Comparison of ENCODE assay signal across 22 cellular contexts in genomic region chr2:12070581-12070980, GRCh38.
A peak's percentile ranks its signal among the peaks of the same experiment; 100 is the strongest.
DNase-seq lines count a peak whose midpoint lies in the region; ATAC-seq and TF ChIP-seq lines count a peak whose summit lies in the region.
"Had no signal": no experiment of that assay in that cellular context is flagged by ENCODE, and none has a peak within 500 bp of the region (broad histone marks: within the 10 kb centered on the region; RNA-seq: fewer than 3 reads in every experiment).

No MANE protein-coding gene starts in this region.

- H3K4me3 Mint-ChIP-seq in Calu3 (ENCODE audit: low read depth, unreplicated experiment) (no peak overlapping the region), osteocyte (ENCODE audit: unreplicated experiment) (no peak overlapping the region)
- H3K4me3 Mint-ChIP-seq: CD4-positive, CD25-positive, alpha-beta regulatory T cell; naive thymus-derived CD8-positive, alpha-beta T cell had no signal

- H3K9me3 Mint-ChIP-seq in Calu3 (ENCODE audit: low read depth, unreplicated experiment) (no peaks in the 10 kb centered on the region), osteocyte (ENCODE audit: unreplicated experiment) (no peaks in the 10 kb centered on the region)
- H3K9me3 Mint-ChIP-seq: naive thymus-derived CD8-positive, alpha-beta T cell had no signal

- H3K9ac ChIP-seq in adipocyte (ENCODE audit: low read length) = no peak overlapping the region

- TF ChIP-seq CTCF in GM12865 (IDR thresholded peaks at IDR 0.05; ENCODE audit: insufficient read depth, low read depth, low read length, missing control alignments) (no peak), Calu3 (IDR thresholded peaks at IDR 0.05; ENCODE audit: unreplicated experiment) (no peak), osteocyte (IDR thresholded peaks at IDR 0.05) (no peak)

- H3K4me3 ChIP-seq in GM12865 (ENCODE audit: low read depth, low read length) (no peak overlapping the region), adipocyte (ENCODE audit: low read length) (no peak overlapping the region)
- H3K4me3 ChIP-seq: adrenal gland, esophagus squamous epithelium, heart left ventricle, MG63 had no signal

- no TSS peak for BruUV-seq in Calu3 (replicated peaks; lab: Mats Ljungman, UMichigan)

- peaks cover 22% of the 10 kb centered on the region for H3K27me3 Mint-ChIP-seq in Calu3 (ENCODE audit: unreplicated experiment)
- no peaks in the 10 kb centered on the region for H3K27me3 Mint-ChIP-seq in osteocyte (ENCODE audit: unreplicated experiment)
- H3K27me3 Mint-ChIP-seq: naive thymus-derived CD8-positive, alpha-beta T cell; progenitor cell of endocrine pancreas had no signal

- ATAC-seq in HG02973 (IDR thresholded peaks at IDR 0.05; ENCODE audit: unreplicated experiment) (peak; percentile 51), HG02642 (IDR thresholded peaks at IDR 0.05; ENCODE audit: poor library complexity, unreplicated experiment) (no peak)
- ATAC-seq: heart left ventricle; naive thymus-derived CD8-positive, alpha-beta T cell had no signal

- intact Hi-C loops in Calu3 (cut with micrococcal nuclease; ENCODE audit: unreplicated experiment) = no loop called here

- H3K4me1 Mint-ChIP-seq in Calu3 (ENCODE audit: low read depth, unreplicated experiment) = no peaks in the 10 kb centered on the region
- peaks cover 44% of the 10 kb centered on the region for H3K4me1 Mint-ChIP-seq in osteocyte (ENCODE audit: unreplicated experiment)

- H3K27me3 ChIP-seq in adipocyte (replicated peaks; ENCODE audit: control insufficient read depth, insufficient read depth, low read length) = no peaks in the 10 kb centered on the region
- H3K27me3 ChIP-seq: adrenal gland, esophagus squamous epithelium, heart left ventricle, MG63 had no signal

- CTCF ChIA-PET in Calu3 (lab: Charles Lee) = no interaction called here

- H3K4me1 ChIP-seq in adipocyte (ENCODE audit: control insufficient read depth, insufficient read depth, low read length) = no peaks in the 10 kb centered on the region
- H3K4me1 ChIP-seq: adrenal gland, esophagus squamous epithelium, heart left ventricle had no signal

- peak; percentile 34 for DNase-seq in GM12865 (ENCODE audit: low read depth)
- DNase-seq in adipocyte (ENCODE audit: low read depth) = peak; percentile 66
- no peak for DNase-seq in Calu3
- DNase-seq in COR-L47 (lab: John Stamatoyannopoulos, UW) = no peak
- no peak for DNase-seq in osteocyte (ENCODE audit: extremely low spot score, unreplicated experiment)
- DNase-seq: activated CD4-positive, CD25-positive, alpha-beta regulatory T cell treated with anti-CD3 and anti-CD28 coated beads, Interleukin-2, amount 50 U/mL, for 72 hours; adrenal gland; CD4-positive, CD25-positive, alpha-beta regulatory T cell; central memory CD4-positive, alpha-beta T cell; DMS79; effector CD4-positive, alpha-beta T cell; esophagus squamous epithelium; heart left ventricle; mammary epithelial cell; MG63; naive thymus-derived CD8-positive, alpha-beta T cell; NCI-H510A; SIG-M5; small intestine had no signal

- H3K36me3 Mint-ChIP-seq in Calu3 (ENCODE audit: insufficient read depth, unreplicated experiment) = no peaks in the 10 kb centered on the region
- H3K36me3 Mint-ChIP-seq in osteocyte (ENCODE audit: unreplicated experiment) = no peaks in the 10 kb centered on the region
- H3K36me3 Mint-ChIP-seq: CD4-positive, CD25-positive, alpha-beta regulatory T cell; naive thymus-derived CD8-positive, alpha-beta T cell had no signal

- H3K36me3 ChIP-seq in adipocyte (ENCODE audit: control insufficient read depth, insufficient read depth, low read length, severe bottlenecking) = no peaks in the 10 kb centered on the region
- H3K36me3 ChIP-seq: adrenal gland, esophagus squamous epithelium, heart left ventricle, MG63 had no signal

- H3K27ac Mint-ChIP-seq in Calu3 (ENCODE audit: unreplicated experiment) = no peak overlapping the region
- H3K27ac Mint-ChIP-seq in osteocyte (ENCODE audit: unreplicated experiment) = no peak overlapping the region
- H3K27ac Mint-ChIP-seq: progenitor cell of endocrine pancreas had no signal

- no peaks in the 10 kb centered on the region for H3K9me3 ChIP-seq in adipocyte (ENCODE audit: control insufficient read depth, low read length)
- H3K9me3 ChIP-seq: adrenal gland, esophagus squamous epithelium, heart left ventricle, MG63 had no signal

Comparison
In these comparisons a context has a peak if more than half of its experiments do, and no peak if none do; other contexts are left out.
1. DNase-seq: peak in GM12865 (single experiment) and adipocyte (single experiment); none in Calu3 (single experiment), COR-L47 (single experiment) and osteocyte (single experiment).